10 cellular contexts compared by ENCODE assay signal in genomic region chr7:23491502-23491901, GRCh38. TPM values are rescaled to one million over a fixed set of nuclear protein-coding genes. Genes with fewer than 3 reads are reported as not detected.
A peak's percentile ranks its signal among the peaks of the same experiment; 100 is the strongest.
DNase-seq lines count a peak whose midpoint lies in the region; ATAC-seq and TF ChIP-seq lines count a peak whose summit lies in the region.
"Had no signal": no experiment of that assay in that cellular context is flagged by ENCODE, and none has a peak within 500 bp of the region (broad histone marks: within the 10 kb centered on the region; RNA-seq: fewer than 3 reads in every experiment).

No MANE protein-coding gene starts in this region.

- peaks cover 0 to 3% (median 0%) of the 10 kb centered on the region in 3 experiments for H3K36me3 ChIP-seq in naive thymus-derived CD4-positive, alpha-beta T cell (ENCODE audit: control insufficient read depth in 2 of 3, insufficient read depth in 3 of 3, low read length in 3 of 3)
- no peaks in the 10 kb centered on the region for H3K36me3 ChIP-seq in esophagus squamous epithelium

- H3K27me3 Mint-ChIP-seq in T-helper 2 cell treated with Interferon-gamma antibody and Interleukin-4, amounts not matched to agents 5 μg/mL and 100 μg/mL, for 36 hours (ENCODE audit: low read depth), result no peaks in the 10 kb centered on the region
- H3K27me3 Mint-ChIP-seq in activated T-helper 2 cell treated with anti-CD3 and anti-CD28 coated beads, Interferon-gamma antibody, Interleukin-2, Interleukin-4, amounts not matched to agents 10 μg/mL and 5 μg/mL and 100 μg/mL, durations not matched to agents 14 hours and 24 hours and 36 hours (ENCODE audit: low read depth), result no peaks in the 10 kb centered on the region
- H3K27me3 Mint-ChIP-seq in naive thymus-derived CD4-positive, alpha-beta T cell, result no peaks in the 10 kb centered on the region

- intact Hi-C loops in activated T-helper 2 cell treated with anti-CD3 and anti-CD28 coated beads, Interferon-gamma antibody, Interleukin-2, Interleukin-4, amounts not matched to agents 10 μg/mL and 5 μg/mL and 100 μg/mL, durations not matched to agents 14 hours and 24 hours and 36 hours (cut with micrococcal nuclease), result no loop called here
- intact Hi-C loops in naive thymus-derived CD4-positive, alpha-beta T cell (cut with micrococcal nuclease), result loop anchor here in 1 of 2 donors (2.0 kb wide), 1 partner anchor 39 kb away; the partner anchor contains the start of gene TRA2A
- intact Hi-C loops in esophagus squamous epithelium (cut with DNase I), result no loop called here

- no peaks in the 10 kb centered on the region for H3K9me3 ChIP-seq in naive thymus-derived CD4-positive, alpha-beta T cell (ENCODE audit: control insufficient read depth in 2 of 3, low read length in 3 of 3)
- H3K9me3 ChIP-seq in esophagus squamous epithelium, result no peaks in the 10 kb centered on the region

- POLR2A ChIA-PET in naive thymus-derived CD4-positive, alpha-beta T cell (lab: Charles Lee), result interaction anchor here (1.7 kb wide), 1 partner anchor 12 kb away, joined by 5 read pairs; no protein-coding TSS in a partner anchor

- no peak overlapping the region for H3K27ac ChIP-seq in naive thymus-derived CD4-positive, alpha-beta T cell (ENCODE audit: low read depth, low read length)
- no peak overlapping the region for H3K27ac ChIP-seq in esophagus squamous epithelium

- 40 to 51% methylated on average over 3 of the region's 3 CpGs for WGBS in esophagus squamous epithelium, 2 donors

- H3K4me3 ChIP-seq in naive thymus-derived CD4-positive, alpha-beta T cell (ENCODE audit: low read length), result no peak overlapping the region
- H3K4me3 ChIP-seq in esophagus squamous epithelium, result no peak overlapping the region

- H3K36me3 Mint-ChIP-seq in T-helper 2 cell treated with Interferon-gamma antibody and Interleukin-4, amounts not matched to agents 5 μg/mL and 100 μg/mL, for 36 hours (ENCODE audit: low read depth), result peaks cover 2% of the 10 kb centered on the region
- H3K36me3 Mint-ChIP-seq in activated T-helper 2 cell treated with anti-CD3 and anti-CD28 coated beads, Interferon-gamma antibody, Interleukin-2, Interleukin-4, amounts not matched to agents 10 μg/mL and 5 μg/mL and 100 μg/mL, durations not matched to agents 14 hours and 24 hours and 36 hours (ENCODE audit: low read depth), result no peaks in the 10 kb centered on the region
- peaks cover 0 to 3% (median 0%) of the 10 kb centered on the region in 5 donors for H3K36me3 Mint-ChIP-seq in naive thymus-derived CD4-positive, alpha-beta T cell

- no peak for DNase-seq in T-helper 2 cell treated with Interferon-gamma antibody and Interleukin-4, amounts not matched to agents 5 μg/mL and 100 μg/mL, for 36 hours (ENCODE audit: low spot score)
- no peak for DNase-seq in T-helper 2 cell
- DNase-seq in KBM-7, result peak; percentile 29
- DNase-seq in activated T-helper 2 cell treated with anti-CD3 and anti-CD28 coated beads, Interferon-gamma antibody, Interleukin-2, Interleukin-4, amounts not matched to agents 10 μg/mL and 5 μg/mL and 100 μg/mL, durations not matched to agents 14 hours and 24 hours and 36 hours (ENCODE audit: low spot score), result no peak
- DNase-seq in naive thymus-derived CD4-positive, alpha-beta T cell, result no peak
- DNase-seq in NCI-H524 treated with DMSO at 0.1 percent for 48 hours (lab: John Stamatoyannopoulos, UW), result no peak
- no peak for DNase-seq in GDM1 (lab: John Stamatoyannopoulos, UW)
- DNase-seq in esophagus squamous epithelium (lab: John Stamatoyannopoulos, UW), result no peak
- DNase-seq: effector CD8-positive, alpha-beta T cell; NCI-H2029 treated with DMSO at 0.1 percent for 48 hours had no signal

- no peaks in the 10 kb centered on the region for H3K27me3 ChIP-seq in naive thymus-derived CD4-positive, alpha-beta T cell (ENCODE audit: control insufficient read depth in 2 of 2, insufficient read depth in 2 of 2, low read length in 2 of 2)
- H3K27me3 ChIP-seq in esophagus squamous epithelium, result no peaks in the 10 kb centered on the region

- H3K4me3 Mint-ChIP-seq in T-helper 2 cell treated with Interferon-gamma antibody and Interleukin-4, amounts not matched to agents 5 μg/mL and 100 μg/mL, for 36 hours, result peak overlapping the region; percentile 85
- H3K4me3 Mint-ChIP-seq in activated T-helper 2 cell treated with anti-CD3 and anti-CD28 coated beads, Interferon-gamma antibody, Interleukin-2, Interleukin-4, amounts not matched to agents 10 μg/mL and 5 μg/mL and 100 μg/mL, durations not matched to agents 14 hours and 24 hours and 36 hours (ENCODE audit: low read depth), result peak overlapping the region; percentile 79
- peak overlapping the region; percentile 28 to 90 (median 84) for H3K4me3 Mint-ChIP-seq in naive thymus-derived CD4-positive, alpha-beta T cell

- H3K27ac Mint-ChIP-seq in T-helper 2 cell treated with Interferon-gamma antibody and Interleukin-4, amounts not matched to agents 5 μg/mL and 100 μg/mL, for 36 hours, result peak overlapping the region; percentile 85
- H3K27ac Mint-ChIP-seq in activated T-helper 2 cell treated with anti-CD3 and anti-CD28 coated beads, Interferon-gamma antibody, Interleukin-2, Interleukin-4, amounts not matched to agents 10 μg/mL and 5 μg/mL and 100 μg/mL, durations not matched to agents 14 hours and 24 hours and 36 hours, result peak overlapping the region; percentile 71
- peak overlapping the region in 2 of 9 donors; percentile 75 to 82 for H3K27ac Mint-ChIP-seq in naive thymus-derived CD4-positive, alpha-beta T cell

- in situ Hi-C loops in KBM-7 (cut with MboI; ENCODE audit: low pct_unique_long_range_greater_than_20kb, low sequenced_read_pairs), result no loop called here

- no peaks in the 10 kb centered on the region for H3K9me3 Mint-ChIP-seq in T-helper 2 cell treated with Interferon-gamma antibody and Interleukin-4, amounts not matched to agents 5 μg/mL and 100 μg/mL, for 36 hours
- H3K9me3 Mint-ChIP-seq in activated T-helper 2 cell treated with anti-CD3 and anti-CD28 coated beads, Interferon-gamma antibody, Interleukin-2, Interleukin-4, amounts not matched to agents 10 μg/mL and 5 μg/mL and 100 μg/mL, durations not matched to agents 14 hours and 24 hours and 36 hours, result no peaks in the 10 kb centered on the region
- no peaks in the 10 kb centered on the region for H3K9me3 Mint-ChIP-seq in naive thymus-derived CD4-positive, alpha-beta T cell

- ATAC-seq in naive thymus-derived CD4-positive, alpha-beta T cell, result no peak

- TF ChIP-seq POLR2A in esophagus squamous epithelium (IDR thresholded peaks at IDR 0.05), result no peak

- H3K4me1 ChIP-seq in naive thymus-derived CD4-positive, alpha-beta T cell (ENCODE audit: control insufficient read depth in 2 of 2, insufficient read depth in 2 of 2, low read length in 2 of 2), result peaks cover 4 to 6% of the 10 kb centered on the region in 2 donors
- H3K4me1 ChIP-seq in esophagus squamous epithelium, result peaks cover 0 to 5% (median 0%) of the 10 kb centered on the region in 3 donors

- no peaks in the 10 kb centered on the region for H3K4me1 Mint-ChIP-seq in T-helper 2 cell treated with Interferon-gamma antibody and Interleukin-4, amounts not matched to agents 5 μg/mL and 100 μg/mL, for 36 hours (ENCODE audit: low read depth)
- peaks cover 8% of the 10 kb centered on the region for H3K4me1 Mint-ChIP-seq in activated T-helper 2 cell treated with anti-CD3 and anti-CD28 coated beads, Interferon-gamma antibody, Interleukin-2, Interleukin-4, amounts not matched to agents 10 μg/mL and 5 μg/mL and 100 μg/mL, durations not matched to agents 14 hours and 24 hours and 36 hours (ENCODE audit: low read depth)
- H3K4me1 Mint-ChIP-seq in naive thymus-derived CD4-positive, alpha-beta T cell, result peaks cover 3 to 13% (median 10%) of the 10 kb centered on the region in 7 donors

- TF ChIP-seq CTCF in esophagus squamous epithelium (IDR thresholded peaks at IDR 0.05), result no peak

- CTCF ChIA-PET in naive thymus-derived CD4-positive, alpha-beta T cell (lab: Charles Lee), result no interaction called here

RNA-seq across cellular contexts. Expression of gene IGF2BP3, which starts 21.2 kb away (rescaled TPM):
- 16.6 and 18.2 TPM in 2 replicates for total RNA-seq in activated T-helper 2 cell treated with anti-CD3 and anti-CD28 coated beads, Interferon-gamma antibody, Interleukin-2, Interleukin-4, amounts not matched to agents 10 μg/mL and 5 μg/mL and 100 μg/mL, durations not matched to agents 14 hours and 24 hours and 36 hours
- total RNA-seq in naive thymus-derived CD4-positive, alpha-beta T cell, result 1 to 10 TPM in 3 of 5 experiments, under 1 TPM in 2; 0.13 to 1.8 (median 1.2) TPM
- polyA plus RNA-seq in naive thymus-derived CD4-positive, alpha-beta T cell, result under 1 TPM in 1 of 2 donors, not detected in 1; 0.35 TPM
- 1 to 10 TPM; 1.3 to 9.3 (median 7.2) TPM for total RNA-seq in esophagus squamous epithelium

RNA-seq across cellular contexts. Expression of gene TRA2A, which starts 40.3 kb away (rescaled TPM):
- 105 and 115 TPM in 2 replicates for total RNA-seq in activated T-helper 2 cell treated with anti-CD3 and anti-CD28 coated beads, Interferon-gamma antibody, Interleukin-2, Interleukin-4, amounts not matched to agents 10 μg/mL and 5 μg/mL and 100 μg/mL, durations not matched to agents 14 hours and 24 hours and 36 hours
- 100 to 1,000 TPM; 131 to 263 (median 163) TPM for total RNA-seq in naive thymus-derived CD4-positive, alpha-beta T cell
- polyA plus RNA-seq in naive thymus-derived CD4-positive, alpha-beta T cell, result 10 to 100 TPM; 34.0 to 64.6 TPM
- total RNA-seq in esophagus squamous epithelium, result 10 to 100 TPM; 23.7 to 54.0 (median 38.9) TPM
